15 cellular contexts compared by ENCODE assay signal in genomic region chr1:232776526-232776925, GRCh38. TPM values are rescaled to one million over a fixed set of nuclear protein-coding genes. Genes with fewer than 3 reads are reported as not detected.
DNase-seq lines count a peak whose midpoint lies in the region; ATAC-seq and TF ChIP-seq lines count a peak whose summit lies in the region.
"Had no signal": no experiment of that assay in that cellular context is flagged by ENCODE, and none has a peak within 500 bp of the region (broad histone marks: within the 10 kb centered on the region; RNA-seq: fewer than 3 reads in every experiment).

No MANE protein-coding gene starts in this region.

- H2BK15ac ChIP-seq in neuronal stem cell (ENCODE audit: low read length): no peak overlapping the region

- H3K9ac ChIP-seq in SK-N-SH (no peak overlapping the region), neuronal stem cell (ENCODE audit: low read depth, low read length, poor library complexity) (no peak overlapping the region)
- H3K9ac ChIP-seq: BLaER1 had no signal

- H3K27ac Mint-ChIP-seq in neural crest cell (ENCODE audit: unreplicated experiment): peak overlapping the region; percentile 19
- H3K27ac Mint-ChIP-seq: CD8-positive, alpha-beta memory T cell; HFFc6 had no signal

- CTCF ChIA-PET in SK-N-SH (lab: Yijun Ruan, JAX): interaction anchor here (0.6 to 2.2 kb wide), 2 partner anchors 177 to 1020 kb away, joined by 3 to 6 read pairs; no protein-coding TSS in a partner anchor

- H3K36me3 ChIP-seq in SK-N-SH (replicated peaks in 1 of 2; ENCODE audit: control insufficient read depth in 1 of 2, insufficient read depth in 2 of 2, low read length in 1 of 2): no peaks in the 10 kb centered on the region
- H3K36me3 ChIP-seq in neuronal stem cell (replicated peaks in 1 of 2; ENCODE audit: control insufficient read depth in 2 of 2, insufficient read depth in 2 of 2, low read length in 2 of 2): no peaks in the 10 kb centered on the region
- H3K36me3 ChIP-seq: BLaER1, HAP-1 had no signal

- H3K14ac ChIP-seq in neuronal stem cell (ENCODE audit: low read length): no peak overlapping the region

- no peak overlapping the region for H4K8ac ChIP-seq in neuronal stem cell (ENCODE audit: low read depth, low read length)

- no peaks in the 10 kb centered on the region for H3K36me3 Mint-ChIP-seq in neural crest cell (ENCODE audit: low read depth)
- H3K36me3 Mint-ChIP-seq: CD8-positive, alpha-beta memory T cell had no signal

- no peaks in the 10 kb centered on the region for H4K20me1 ChIP-seq in SK-N-SH (ENCODE audit: insufficient read depth)
- H4K20me1 ChIP-seq: BLaER1 had no signal

- H3K18ac ChIP-seq in neuronal stem cell (ENCODE audit: low read length): no peak overlapping the region

- ATAC-seq in SK-N-SH treated with all-trans-retinoic acid at 6 μM for 48 hours: no peak

- H2BK12ac ChIP-seq in neuronal stem cell (ENCODE audit: low read length): no peak overlapping the region

- no peak overlapping the region for H2BK5ac ChIP-seq in neuronal stem cell (ENCODE audit: low read length)

- no peaks in the 10 kb centered on the region for H3K27me3 Mint-ChIP-seq in neural crest cell (ENCODE audit: low read depth)

- DNase-seq in SK-N-SH: peak; percentile 11
- DNase-seq in NCI-H2171 treated with DMSO at 0.1 percent for 48 hours (lab: John Stamatoyannopoulos, UW): peak; percentile 63
- DNase-seq in neural crest cell (ENCODE audit: low read depth, low spot score): no peak
- no peak for DNase-seq in neuronal stem cell (ENCODE audit: low spot score)
- no peak for DNase-seq in ureter (ENCODE audit: low spot score)
- DNase-seq in NCI-H1092 treated with DMSO at 0.1 percent for 48 hours (lab: John Stamatoyannopoulos, UW): no peak
- DNase-seq: 8988T; AML-193; Caco-2; CD8-positive, alpha-beta memory T cell; HFFc6 had no signal

- no peaks in the 10 kb centered on the region for H3K4me1 Mint-ChIP-seq in neural crest cell
- H3K4me1 Mint-ChIP-seq: CD8-positive, alpha-beta memory T cell had no signal

- no peak overlapping the region for H4K91ac ChIP-seq in neuronal stem cell (ENCODE audit: low read depth, low read length, poor library complexity)

- no peaks in the 10 kb centered on the region for H3K9me3 Mint-ChIP-seq in neural crest cell
- H3K9me3 Mint-ChIP-seq: CD8-positive, alpha-beta memory T cell had no signal

- H3K9me3 ChIP-seq in SK-N-SH (no peaks in the 10 kb centered on the region), neuronal stem cell (replicated peaks in 1 of 2; ENCODE audit: control insufficient read depth in 2 of 2, insufficient read depth in 1 of 2, low read depth in 1 of 2, low read length in 2 of 2) (peaks cover 2 to 3% of the 10 kb centered on the region in 2 donors)
- H3K9me3 ChIP-seq: BLaER1, Caco-2, HAP-1 had no signal

- H2AK5ac ChIP-seq in neuronal stem cell (ENCODE audit: low read depth, low read length): no peak overlapping the region

- H3K4me3 Mint-ChIP-seq in neural crest cell: no peak overlapping the region
- H3K4me3 Mint-ChIP-seq: CD8-positive, alpha-beta memory T cell; HFFc6 had no signal

- H3K9me2 ChIP-seq in SK-N-SH: no peaks in the 10 kb centered on the region; the same call in 1 of the 2 replicates

- H3K27ac ChIP-seq in SK-N-SH (ENCODE audit: low read depth in 2 of 2, low read length in 1 of 2) (no peak overlapping the region), VCaP (0 out of 2 replicates have a peak overlapping the region, but pooled peaks have one; percentile 5), neuronal stem cell (replicated peaks; ENCODE audit: low read length) (no peak overlapping the region)
- H3K27ac ChIP-seq: BLaER1 had no signal

- H3K79me2 ChIP-seq in SK-N-SH (ENCODE audit: insufficient read depth): no peaks in the 10 kb centered on the region

- POLR2A ChIA-PET in SK-N-SH (lab: Yijun Ruan, JAX): no interaction called here

- no peak overlapping the region for H2BK120ac ChIP-seq in neuronal stem cell (ENCODE audit: low read depth, low read length)

- TF ChIP-seq CTCF in SK-N-SH (IDR thresholded peaks at IDR 0.05) (no peak), VCaP (conservative IDR thresholded peaks at IDR 0.05) (no peak), neural crest cell (conservative IDR thresholded peaks at IDR 0.05) (no peak)

- H3K4me1 ChIP-seq in SK-N-SH (ENCODE audit: control insufficient read depth in 1 of 2, insufficient read depth in 2 of 2, low read depth in 1 of 2, low read length in 1 of 2): no peaks in the 10 kb centered on the region
- no peaks in the 10 kb centered on the region for H3K4me1 ChIP-seq in neuronal stem cell (ENCODE audit: control insufficient read depth in 2 of 2, insufficient read depth in 1 of 2, low read depth in 1 of 2, low read length in 2 of 2)
- H3K4me1 ChIP-seq: BLaER1, HAP-1 had no signal

- H3F3A ChIP-seq in SK-N-SH (replicated peaks; ENCODE audit: insufficient read depth): no peaks in the 10 kb centered on the region

- H3K4me3 ChIP-seq in SK-N-SH (ENCODE audit: low read depth in 2 of 2, low read length in 1 of 2) (no peak overlapping the region), neuronal stem cell (ENCODE audit: low read length in 2 of 2) (no peak overlapping the region)
- H3K4me3 ChIP-seq: BLaER1, HAP-1 had no signal

- no peak overlapping the region for H3K4ac ChIP-seq in neuronal stem cell (ENCODE audit: low read length)

- no peak for TF ChIP-seq EP300 in SK-N-SH (IDR thresholded peaks at IDR 0.05; ENCODE audit: borderline replicate concordance in 1 of 2, low read depth in 1 of 2, low read length in 1 of 2)

- no peak overlapping the region for H3K4me2 ChIP-seq in SK-N-SH
- no peak overlapping the region for H3K4me2 ChIP-seq in neuronal stem cell (ENCODE audit: insufficient read depth, low read length, poor library complexity, severe bottlenecking)
- H3K4me2 ChIP-seq: BLaER1 had no signal

- H3K27me3 ChIP-seq in SK-N-SH (ENCODE audit: insufficient read depth) (no peaks in the 10 kb centered on the region), neuronal stem cell (ENCODE audit: control insufficient read depth in 3 of 3, insufficient read depth in 3 of 3, low read depth in 1 of 3, low read length in 3 of 3) (no peaks in the 10 kb centered on the region)
- H3K27me3 ChIP-seq: BLaER1 had no signal

- H3K79me1 ChIP-seq in neuronal stem cell (ENCODE audit: low read depth, low read length): peaks cover 2% of the 10 kb centered on the region

- no peak for TF ChIP-seq RAD21 in SK-N-SH (IDR thresholded peaks at IDR 0.05; ENCODE audit: low read length)

- no peak overlapping the region for H3K23ac ChIP-seq in neuronal stem cell (ENCODE audit: low read depth, low read length, poor library complexity)

- H2AFZ ChIP-seq in SK-N-SH (ENCODE audit: low read depth) (no peak overlapping the region), neuronal stem cell (ENCODE audit: low read length) (no peak overlapping the region)

TF ChIP-seq in SK-N-SH, 30 proteins besides CTCF, POLR2A, EP300 and RAD21 (continues in another document):
- TF ChIP-seq IRF3 (IDR thresholded peaks at IDR 0.05; ENCODE audit: low read depth, low read length) (no peak), JUND (IDR thresholded peaks at IDR 0.05) (no peak), FOXJ3 (CRISPR knock-in tag; IDR thresholded peaks at IDR 0.05) (no peak), USF2 (IDR thresholded peaks at IDR 0.05; ENCODE audit: borderline replicate concordance, low read depth, low read length) (no peak), GABPA (IDR thresholded peaks at IDR 0.05; ENCODE audit: low read depth) (no peak)

TF ChIP-seq in SK-N-SH treated with all-trans-retinoic acid at 6 μM for 48 hours, 23 proteins besides CTCF, POLR2A, EP300 and RAD21:
- no peak for TF ChIP-seq ZNF565 (CRISPR knock-in tag; conservative IDR thresholded peaks at IDR 0.05; ENCODE audit: low read depth)
- no peak for TF ChIP-seq ZNF70 (CRISPR knock-in tag; IDR thresholded peaks at IDR 0.05)
- no peak for TF ChIP-seq RARB (CRISPR knock-in tag; IDR thresholded peaks at IDR 0.05)
- TF ChIP-seq ARNTL (CRISPR knock-in tag; IDR thresholded peaks at IDR 0.05; ENCODE audit: borderline replicate concordance, low read depth): no peak
- TF ChIP-seq SNAI2 (CRISPR knock-in tag; IDR thresholded peaks at IDR 0.05): no peak
- TF ChIP-seq PATZ1 (CRISPR knock-in tag; IDR thresholded peaks at IDR 0.05; ENCODE audit: borderline replicate concordance): no peak
- no peak for TF ChIP-seq OSR1 (CRISPR knock-in tag; IDR thresholded peaks at IDR 0.05)
- no peak for TF ChIP-seq TCF4 (CRISPR knock-in tag; IDR thresholded peaks at IDR 0.05; ENCODE audit: borderline replicate concordance)
- no peak for TF ChIP-seq PPARA (CRISPR knock-in tag; IDR thresholded peaks at IDR 0.05; ENCODE audit: borderline replicate concordance)
TF ChIP-seq in SK-N-SH treated with all-trans-retinoic acid at 6 μM for 48 hours: peak in this region for 0.

RNA-seq across cellular contexts. Expression of gene MAP10, which starts 28.7 kb away (rescaled TPM):
- polyA plus RNA-seq in SK-N-SH (2012; rRNA removed): 0.43 and 0.45 TPM in 2 replicates
- polyA plus RNA-seq in SK-N-SH (2012; cell fraction: cytosol; rRNA removed): 0.52 and 0.55 TPM in 2 replicates
- polyA plus RNA-seq in SK-N-SH (2012; cell fraction: nucleus; rRNA removed): 0.29 and 0.52 TPM in 2 replicates
- total RNA-seq in neural crest cell (1.9 and 2.0 TPM in 2 replicates), ureter (4.0 TPM)
- polyA plus RNA-seq in neuronal stem cell (2013, experiment 1 of 2): 2.5 TPM
- 2.3 TPM for polyA plus RNA-seq in neuronal stem cell (2013, experiment 2 of 2)
- total RNA-seq: Caco-2 had no signal

Comparison
In these comparisons a context has a peak if more than half of its experiments do, and no peak if none do; other contexts are left out.
1. DNase-seq: peak in SK-N-SH (single experiment) and NCI-H2171 treated with DMSO at 0.1 percent for 48 hours (single experiment); none in neural crest cell (single experiment), neuronal stem cell (single experiment), ureter (single experiment) and NCI-H1092 treated with DMSO at 0.1 percent for 48 hours (single experiment).